In genomic region chr5:33745101-33745770, GRCh38 we compare ENCODE assay signal across 19 cellular contexts.
DNase-seq lines count a peak whose midpoint lies in the region; ATAC-seq, FAIRE-seq and TF ChIP-seq lines count a peak whose summit lies in the region.
"Had no signal": no experiment of that assay in that cellular context is flagged by ENCODE, and none has a peak within 500 bp of the region (broad histone marks: within the 10 kb centered on the region; RNA-seq: fewer than 3 reads in every experiment).

No MANE protein-coding gene starts in this region.

- H3K4me1 ChIP-seq in foreskin keratinocyte: no peaks in the 10 kb centered on the region
- H3K4me1 ChIP-seq: BE2C had no signal

- POLR2A ChIA-PET in WTC11 (lab: Charles Lee): no interaction called here

- no peak for DNase-seq in HTR-8/SVneo (ENCODE audit: insufficient read length, low spot score)
- peak; percentile 13 to 56 for DNase-seq in foreskin keratinocyte
- no peak for DNase-seq in WTC11 (ENCODE audit: low spot score)
- DNase-seq in amygdala (lab: John Stamatoyannopoulos, UW): no peak
- DNase-seq: BE2C; CD4-positive, alpha-beta memory T cell; DMS79; EL; HCEC 1CT had no signal

- TF ChIP-seq CTCF in foreskin keratinocyte (conservative IDR thresholded peaks at IDR 0.05): no peak
- no peak for TF ChIP-seq CTCF in WTC11 (IDR thresholded peaks at IDR 0.05)

- no peak overlapping the region for H3K27ac Mint-ChIP-seq in stimulated activated memory B cell treated with anti-CD40 and anti-IgM and Interleukin-4, amounts not matched to agents 10 μg/mL and 1 μg/mL and 100 μg/mL, for 72 hours
- no peak overlapping the region for H3K27ac Mint-ChIP-seq in WTC11
- H3K27ac Mint-ChIP-seq: CD4-positive, alpha-beta memory T cell had no signal

- no peak overlapping the region for H3K27ac ChIP-seq in foreskin keratinocyte
- H3K27ac ChIP-seq: C4-2B had no signal

- H3K9me3 Mint-ChIP-seq in stimulated activated memory B cell treated with anti-CD40 and anti-IgM and Interleukin-4, amounts not matched to agents 10 μg/mL and 1 μg/mL and 100 μg/mL, for 72 hours: no peaks in the 10 kb centered on the region
- H3K9me3 Mint-ChIP-seq in WTC11: no peaks in the 10 kb centered on the region
- H3K9me3 Mint-ChIP-seq: CD4-positive, alpha-beta memory T cell had no signal

- ATAC-seq in GM19397 (IDR thresholded peaks at IDR 0.05; ENCODE audit: unreplicated experiment): peak; percentile 48
- no peak for ATAC-seq in foreskin keratinocyte
- peak; percentile 5 for ATAC-seq in stimulated activated memory B cell treated with anti-CD40 and anti-IgM and Interleukin-4, amounts not matched to agents 10 μg/mL and 1 μg/mL and 100 μg/mL, for 72 hours
- no peak for ATAC-seq in GM21576 (IDR thresholded peaks at IDR 0.05; ENCODE audit: unreplicated experiment)
- no peak for ATAC-seq in WTC11
- ATAC-seq: HepG2 had no signal

- no peaks in the 10 kb centered on the region for H3K36me3 Mint-ChIP-seq in stimulated activated memory B cell treated with anti-CD40 and anti-IgM and Interleukin-4, amounts not matched to agents 10 μg/mL and 1 μg/mL and 100 μg/mL, for 72 hours
- H3K36me3 Mint-ChIP-seq in WTC11: no peaks in the 10 kb centered on the region
- H3K36me3 Mint-ChIP-seq: CD4-positive, alpha-beta memory T cell had no signal

- H3K27me3 Mint-ChIP-seq in stimulated activated memory B cell treated with anti-CD40 and anti-IgM and Interleukin-4, amounts not matched to agents 10 μg/mL and 1 μg/mL and 100 μg/mL, for 72 hours: no peaks in the 10 kb centered on the region
- no peaks in the 10 kb centered on the region for H3K27me3 Mint-ChIP-seq in WTC11 (ENCODE audit: low read depth)
- H3K27me3 Mint-ChIP-seq: CD4-positive, alpha-beta memory T cell had no signal

- no peaks in the 10 kb centered on the region for H3K4me1 Mint-ChIP-seq in stimulated activated memory B cell treated with anti-CD40 and anti-IgM and Interleukin-4, amounts not matched to agents 10 μg/mL and 1 μg/mL and 100 μg/mL, for 72 hours
- peaks cover 10% of the 10 kb centered on the region for H3K4me1 Mint-ChIP-seq in WTC11
- H3K4me1 Mint-ChIP-seq: CD4-positive, alpha-beta memory T cell had no signal

- CTCF ChIA-PET in WTC11 (lab: Charles Lee): no interaction called here

- H3K27me3 ChIP-seq in foreskin keratinocyte: no peaks in the 10 kb centered on the region
- H3K27me3 ChIP-seq: BE2C had no signal

- peak; percentile 38 for FAIRE-seq in HTR-8/SVneo (lab: Jason Lieb, UNC)
- FAIRE-seq: A204.1, G401.6, GM12892, GM19239, H1, HepG2 had no signal

- H3K4me3 Mint-ChIP-seq in stimulated activated memory B cell treated with anti-CD40 and anti-IgM and Interleukin-4, amounts not matched to agents 10 μg/mL and 1 μg/mL and 100 μg/mL, for 72 hours: no peak overlapping the region
- H3K4me3 Mint-ChIP-seq in WTC11: no peak overlapping the region
- H3K4me3 Mint-ChIP-seq: CD4-positive, alpha-beta memory T cell had no signal

TF ChIP-seq in WTC11, 78 proteins besides CTCF, POLR2A, EP300 and RAD21:
- TF ChIP-seq ZBTB21 (CRISPR knock-in tag; IDR thresholded peaks at IDR 0.05; ENCODE audit: borderline replicate concordance) (no peak), ZMAT4 (CRISPR knock-in tag; IDR thresholded peaks at IDR 0.05) (no peak), FOXJ3 (CRISPR knock-in tag; IDR thresholded peaks at IDR 0.05; ENCODE audit: borderline replicate concordance) (no peak), USF1 (CRISPR knock-in tag; IDR thresholded peaks at IDR 0.05) (no peak), IRF2 (CRISPR knock-in tag; IDR thresholded peaks at IDR 0.05; ENCODE audit: borderline replicate concordance, low read depth) (no peak), TEAD1 (CRISPR knock-in tag; IDR thresholded peaks at IDR 0.05) (no peak)

Comparison
In these comparisons a context has a peak if more than half of its experiments do, and no peak if none do; other contexts are left out.
1. ATAC-seq: peak in GM19397 (single experiment) and stimulated activated memory B cell treated with anti-CD40 and anti-IgM and Interleukin-4, amounts not matched to agents 10 μg/mL and 1 μg/mL and 100 μg/mL, for 72 hours (single experiment); none in foreskin keratinocyte (single experiment), GM21576 (single experiment) and WTC11 (single experiment).
2. DNase-seq: peak in foreskin keratinocyte (2 of 2); none in HTR-8/SVneo (single experiment), WTC11 (single experiment) and amygdala (0 of 56).